8 cellular contexts compared by ENCODE assay signal in genomic region chr2:11466307-11467125, GRCh38. TPM values are rescaled to one million over a fixed set of nuclear protein-coding genes. Genes with fewer than 3 reads are reported as not detected.
DNase-seq lines count a peak whose midpoint lies in the region; ATAC-seq and TF ChIP-seq lines count a peak whose summit lies in the region.

No MANE protein-coding gene starts in this region.

- peak overlapping the region; percentile 81 for H3K4me3 Mint-ChIP-seq in chondrocyte (ENCODE audit: unreplicated experiment)

- peak; percentile 21 for ATAC-seq in GM21528 (IDR thresholded peaks at IDR 0.05; ENCODE audit: low FRiP score, unreplicated experiment)
- no peak for ATAC-seq in HG03571 (IDR thresholded peaks at IDR 0.05; ENCODE audit: unreplicated experiment)

- no peak for TF ChIP-seq CTCF in C4-2B (conservative IDR thresholded peaks at IDR 0.05)
- no peak for TF ChIP-seq CTCF in chondrocyte (IDR thresholded peaks at IDR 0.05)

- DNase-seq in NCI-H524 treated with DMSO at 0.1 percent for 48 hours (lab: John Stamatoyannopoulos, UW) (peak; percentile 13), chondrocyte (ENCODE audit: low spot score) (no peak), NCI-H2107 treated with DMSO at 0.1 percent for 48 hours (lab: John Stamatoyannopoulos, UW; ENCODE audit: unreplicated experiment) (no peak), kidney tubule cell (ENCODE audit: low spot score) (no peak)

- no peaks in the 10 kb centered on the region for H3K9me3 ChIP-seq in mononuclear cell (ENCODE audit: low read depth, low read length)

- peaks cover 40% of the 10 kb centered on the region for H3K4me1 Mint-ChIP-seq in chondrocyte (ENCODE audit: low read depth)

- peak overlapping the region; percentile 95 for H3K27ac ChIP-seq in C4-2B

- peak overlapping the region; percentile 97 for H3K27ac Mint-ChIP-seq in chondrocyte (ENCODE audit: unreplicated experiment)

- H3K36me3 Mint-ChIP-seq in chondrocyte (ENCODE audit: low read depth), result peaks cover 5% of the 10 kb centered on the region

- no peaks in the 10 kb centered on the region for H3K27me3 Mint-ChIP-seq in chondrocyte (ENCODE audit: low read depth)

- H3K4me1 ChIP-seq in mononuclear cell (ENCODE audit: insufficient read depth, low read length), result peaks cover 22% of the 10 kb centered on the region

- H3K27me3 ChIP-seq in mononuclear cell (ENCODE audit: insufficient read depth, low read length), result no peaks in the 10 kb centered on the region

- H3K4me3 ChIP-seq in mononuclear cell (ENCODE audit: low read length), result peak overlapping the region; percentile 92

- no peaks in the 10 kb centered on the region for H3K9me3 Mint-ChIP-seq in chondrocyte (ENCODE audit: low read depth)

RNA-seq across cellular contexts. Expression of gene E2F6, which starts 0.6 kb away (rescaled TPM):
- total RNA-seq in chondrocyte (14.2 to 17.7 TPM (median 15.1 TPM) in 3 replicates), mononuclear cell (5.8 TPM)
